Comparison of ENCODE assay signal across 11 cellular contexts in the genomic region with DNA sequence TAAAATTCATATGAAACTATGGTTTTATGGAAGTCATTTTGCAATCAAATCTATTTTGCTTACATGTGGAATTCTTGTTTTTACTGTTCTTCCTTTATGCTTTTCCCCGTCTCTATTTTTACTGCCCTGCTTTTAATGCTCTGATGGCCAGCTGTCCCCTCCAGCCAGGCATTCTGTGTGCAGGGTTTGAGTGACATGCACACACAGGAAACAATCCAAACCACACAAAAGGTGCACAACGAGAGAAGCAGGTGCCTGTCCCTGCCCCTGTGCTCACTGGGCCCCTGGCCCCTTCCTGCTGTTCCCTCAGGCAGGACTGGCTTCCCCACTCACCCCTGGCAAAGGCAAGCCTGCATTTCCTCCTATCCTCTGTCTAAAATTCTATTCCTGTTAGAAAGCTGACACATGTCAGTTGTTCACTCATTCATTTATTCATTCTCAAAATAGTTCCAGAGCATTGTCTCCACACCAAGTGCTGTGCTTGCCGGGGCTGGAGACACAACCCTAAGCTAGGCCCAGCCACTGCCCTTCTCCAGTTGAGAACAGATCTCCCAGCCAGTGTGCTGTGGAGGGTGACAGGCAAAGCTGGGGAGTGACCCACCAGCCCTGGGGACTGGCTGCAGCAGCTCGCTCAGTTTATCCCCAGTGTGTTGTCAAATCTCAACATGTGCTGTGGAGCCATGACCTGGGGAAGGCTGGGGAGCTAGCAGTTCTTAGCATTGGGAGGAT.
DNase-seq lines count a peak whose midpoint lies in the region; ATAC-seq, FAIRE-seq and TF ChIP-seq lines count a peak whose summit lies in the region.
"Had no signal": no experiment of that assay in that cellular context is flagged by ENCODE, and none has a peak within 500 bp of the region (broad histone marks: within the 10 kb centered on the region; RNA-seq: fewer than 3 reads in every experiment).

No MANE protein-coding gene starts in this region.

- H2AFZ ChIP-seq in DND-41 (ENCODE audit: low read depth, low read length), result peak overlapping the region; percentile 34; the same call in 1 of the 2 replicates

- H3K4me3 ChIP-seq in DND-41 (ENCODE audit: low read depth in 1 of 2, low read length in 2 of 2), result no peak overlapping the region
- H3K4me3 ChIP-seq: GM23338 had no signal

- FAIRE-seq in HTR-8/SVneo (lab: Jason Lieb, UNC), result no peak

- H3K4me2 ChIP-seq in DND-41 (ENCODE audit: insufficient read depth, low read length), result peak overlapping the region; percentile 35
- H3K4me2 ChIP-seq: GM23338 had no signal

- no peaks in the 10 kb centered on the region for H3K9me3 Mint-ChIP-seq in stimulated activated naive CD8-positive, alpha-beta T cell treated with anti-CD3 and anti-CD28 coated beads, Interleukin-15, amount 100 ng/mL, for 72 hours
- H3K9me3 Mint-ChIP-seq: CD4-positive, alpha-beta T cell; GM23338 had no signal

- no peaks in the 10 kb centered on the region for H3K9me3 ChIP-seq in DND-41 (ENCODE audit: insufficient read depth, low read length, severe bottlenecking)

- peaks cover 14% of the 10 kb centered on the region for H3K4me1 Mint-ChIP-seq in stimulated activated naive CD8-positive, alpha-beta T cell treated with anti-CD3 and anti-CD28 coated beads, Interleukin-15, amount 100 ng/mL, for 72 hours
- H3K4me1 Mint-ChIP-seq: GM23338 had no signal

- peaks cover 39% of the 10 kb centered on the region for H3K4me1 ChIP-seq in DND-41 (ENCODE audit: insufficient read depth, low read length)

- no peak overlapping the region for H3K4me3 Mint-ChIP-seq in stimulated activated naive CD8-positive, alpha-beta T cell treated with anti-CD3 and anti-CD28 coated beads, Interleukin-15, amount 100 ng/mL, for 72 hours
- H3K4me3 Mint-ChIP-seq: activated T-helper 1 cell treated with anti-CD3 and anti-CD28 coated beads, Interleukin-12 subunit alpha, Interleukin-12 subunit beta, Interleukin-2, Interleukin-4 antibody, amounts not matched to agents 30 ng/mL and 10 ng/mL and 1 ng/mL, durations not matched to agents 14 hours and 24 hours and 36 hours; CD4-positive, alpha-beta T cell; GM23338 had no signal

- no peaks in the 10 kb centered on the region for H4K20me1 ChIP-seq in DND-41 (ENCODE audit: insufficient read depth, low read length)

- DNase-seq in DND-41, result peak; percentile 69
- peak; percentile 87 for DNase-seq in NCI-H748 (lab: John Stamatoyannopoulos, UW; ENCODE audit: unreplicated experiment)
- DNase-seq in HCEC 1CT, result no peak
- no peak for DNase-seq in stimulated activated naive CD8-positive, alpha-beta T cell treated with anti-CD3 and anti-CD28 coated beads, Interleukin-15, amount 100 ng/mL, for 72 hours
- no peak for DNase-seq in globus pallidus (ENCODE audit: low spot score)
- DNase-seq in HTR-8/SVneo (ENCODE audit: insufficient read length, low spot score), result no peak
- DNase-seq: CD4-positive, alpha-beta T cell had no signal

- H3K79me2 ChIP-seq in DND-41 (ENCODE audit: insufficient read depth, low read length), result no peaks in the 10 kb centered on the region

- ATAC-seq in DND-41 (ENCODE audit: insufficient read depth, low read depth) (peak; percentile 89), GM19372 (IDR thresholded peaks at IDR 0.05; ENCODE audit: low read depth, unreplicated experiment) (peak; percentile 66), HG02981 (IDR thresholded peaks at IDR 0.05; ENCODE audit: unreplicated experiment) (peak; percentile 60)
- ATAC-seq in stimulated activated naive CD8-positive, alpha-beta T cell treated with anti-CD3 and anti-CD28 coated beads, Interleukin-15, amount 100 ng/mL, for 72 hours, result no peak
- ATAC-seq: GM23338 had no signal

- H3K9ac ChIP-seq in DND-41 (ENCODE audit: low read depth, low read length), result peak overlapping the region; percentile 33

- no peaks in the 10 kb centered on the region for H3K27me3 Mint-ChIP-seq in stimulated activated naive CD8-positive, alpha-beta T cell treated with anti-CD3 and anti-CD28 coated beads, Interleukin-15, amount 100 ng/mL, for 72 hours
- H3K27me3 Mint-ChIP-seq: CD4-positive, alpha-beta T cell had no signal

- H3K27me3 ChIP-seq in DND-41 (ENCODE audit: insufficient read depth, low read length, poor library complexity), result no peaks in the 10 kb centered on the region

- peak overlapping the region; percentile 80 for H3K27ac ChIP-seq in DND-41 (ENCODE audit: low read length)

- H3K27ac Mint-ChIP-seq in stimulated activated naive CD8-positive, alpha-beta T cell treated with anti-CD3 and anti-CD28 coated beads, Interleukin-15, amount 100 ng/mL, for 72 hours, result peak overlapping the region in 1 of 2 donors; percentile 44
- H3K27ac Mint-ChIP-seq: activated T-helper 1 cell treated with anti-CD3 and anti-CD28 coated beads, Interleukin-12 subunit alpha, Interleukin-12 subunit beta, Interleukin-2, Interleukin-4 antibody, amounts not matched to agents 30 ng/mL and 10 ng/mL and 1 ng/mL, durations not matched to agents 14 hours and 24 hours and 36 hours; CD4-positive, alpha-beta T cell; GM23338 had no signal

- no peak for TF ChIP-seq CTCF in DND-41 (IDR thresholded peaks at IDR 0.05; ENCODE audit: borderline replicate concordance, extremely low read depth, low read length, poor library complexity, severe bottlenecking)

- no peaks in the 10 kb centered on the region for H3K36me3 ChIP-seq in DND-41 (ENCODE audit: insufficient read depth, low read length)

Comparison
In these comparisons a context has a peak if more than half of its experiments do, and no peak if none do; other contexts are left out.
1. DNase-seq: peak in DND-41 (single experiment) and NCI-H748 (single experiment); none in HCEC 1CT (single experiment), stimulated activated naive CD8-positive, alpha-beta T cell treated with anti-CD3 and anti-CD28 coated beads, Interleukin-15, amount 100 ng/mL, for 72 hours (0 of 2), globus pallidus (single experiment) and HTR-8/SVneo (single experiment).